ENCODE assay signal across 17 cellular contexts in the genomic region with DNA sequence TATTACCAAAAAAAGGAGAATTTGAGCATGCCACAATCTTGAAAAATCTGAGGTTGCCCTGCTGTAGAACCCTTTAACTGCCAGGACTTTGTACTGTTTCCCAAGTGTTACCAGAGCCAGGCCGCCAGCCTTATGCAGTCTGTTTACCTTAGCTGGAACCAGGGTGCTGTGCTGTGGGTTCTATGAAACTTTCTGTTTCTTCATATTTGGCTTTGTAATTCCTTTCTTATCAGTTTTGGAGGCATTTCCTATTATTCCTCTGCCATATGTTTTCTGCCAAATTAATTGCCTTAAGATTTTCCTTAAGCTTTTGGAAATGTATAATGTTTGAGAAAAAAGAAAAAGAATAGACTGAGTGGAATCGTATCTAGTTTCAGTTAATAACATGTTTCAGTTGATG. TPM values are rescaled to one million over a fixed set of nuclear protein-coding genes. Genes with fewer than 3 reads are reported as not detected.
DNase-seq lines count a peak whose midpoint lies in the region; ATAC-seq, FAIRE-seq and TF ChIP-seq lines count a peak whose summit lies in the region.
"Had no signal": no experiment of that assay in that cellular context is flagged by ENCODE, and none has a peak within 500 bp of the region (broad histone marks: within the 10 kb centered on the region; RNA-seq: fewer than 3 reads in every experiment).

No MANE protein-coding gene starts in this region.

- H3F3A ChIP-seq in GM23248 (ENCODE audit: insufficient read depth) (peaks cover 19% of the 10 kb centered on the region), PC-9 (ENCODE audit: insufficient read depth, low read depth) (peaks cover 9% of the 10 kb centered on the region; the same call in 1 of the 2 replicates)

- H3K4me1 ChIP-seq in GM23248 (ENCODE audit: insufficient read depth), result peaks cover 33% of the 10 kb centered on the region
- H3K4me1 ChIP-seq in PC-9 (replicated peaks; ENCODE audit: insufficient read depth), result peaks cover 28% of the 10 kb centered on the region
- H3K4me1 ChIP-seq in hepatocyte (ENCODE audit: insufficient read depth), result peaks cover 37% of the 10 kb centered on the region
- H3K4me1 ChIP-seq in rectal smooth muscle tissue (ENCODE audit: control insufficient read depth, insufficient read depth, low read length), result peaks cover 34% of the 10 kb centered on the region

- H2AFZ ChIP-seq in GM23248 (no peak overlapping the region), PC-9 (no peak overlapping the region), hepatocyte (no peak overlapping the region)

- peaks cover 7% of the 10 kb centered on the region for H3K27me3 Mint-ChIP-seq in T-helper 2 cell treated with Interferon-gamma antibody and Interleukin-4, amounts not matched to agents 5 μg/mL and 100 μg/mL, for 36 hours (ENCODE audit: low read depth)

- ATAC-seq in HG03442 (IDR thresholded peaks at IDR 0.05; ENCODE audit: unreplicated experiment) (no peak), HG02642 (IDR thresholded peaks at IDR 0.05; ENCODE audit: poor library complexity, unreplicated experiment) (no peak)
- ATAC-seq: activated CD4-positive, alpha-beta T cell treated with anti-CD3 and anti-CD28 coated beads for 36 hours; K562; T-helper 17 cell had no signal

- H3K4me3 ChIP-seq in GM23248, result peak overlapping the region; percentile 84
- H3K4me3 ChIP-seq in PC-9, result no peak overlapping the region
- peak overlapping the region; percentile 77 for H3K4me3 ChIP-seq in hepatocyte
- H3K4me3 ChIP-seq in rectal smooth muscle tissue (ENCODE audit: low read length), result peak overlapping the region; percentile 82
- H3K4me3 ChIP-seq: K562 had no signal

- H3K79me2 ChIP-seq in GM23248 (ENCODE audit: insufficient read depth), result peaks cover 64% of the 10 kb centered on the region
- peaks cover 16% of the 10 kb centered on the region for H3K79me2 ChIP-seq in PC-9 (ENCODE audit: low read depth)
- peaks cover 67% of the 10 kb centered on the region for H3K79me2 ChIP-seq in hepatocyte

- POLR2A ChIA-PET in PC-9 (lab: Charles Lee; ENCODE audit: unreplicated experiment), result interaction anchor here (0.6 kb wide), 2 partner anchors 146 to 264 kb away, joined by 7 to 8 read pairs; no protein-coding TSS in a partner anchor

- H3K9ac ChIP-seq in GM23248 (no peak overlapping the region), rectal smooth muscle tissue (ENCODE audit: low read length) (no peak overlapping the region)
- H3K9ac ChIP-seq: BLaER1 treated with 17β-estradiol and CSF1 and Interleukin-3, amounts not matched to agents 10 nM and 100 nM had no signal

- H3K27ac ChIP-seq in GM23248 (no peak overlapping the region), PC-9 (no peak overlapping the region), hepatocyte (peak overlapping the region; percentile 68), rectal smooth muscle tissue (ENCODE audit: low read depth, low read length) (no peak overlapping the region)
- H3K27ac ChIP-seq: BLaER1 treated with 17β-estradiol and CSF1 and Interleukin-3, amounts not matched to agents 10 nM and 100 nM had no signal

- H3K36me3 ChIP-seq in GM23248 (ENCODE audit: low read depth) (no peaks in the 10 kb centered on the region), PC-9 (ENCODE audit: low read depth) (no peaks in the 10 kb centered on the region), hepatocyte (replicated peaks; ENCODE audit: insufficient read depth, low read depth) (no peaks in the 10 kb centered on the region), rectal smooth muscle tissue (ENCODE audit: control insufficient read depth, insufficient read depth, low read length) (no peaks in the 10 kb centered on the region)

- H3K9me3 Mint-ChIP-seq in T-helper 2 cell treated with Interferon-gamma antibody and Interleukin-4, amounts not matched to agents 5 μg/mL and 100 μg/mL, for 36 hours, result no peaks in the 10 kb centered on the region

- H3K9me3 ChIP-seq in GM23248 (ENCODE audit: low read depth) (no peaks in the 10 kb centered on the region), PC-9 (ENCODE audit: insufficient read depth, low read depth) (no peaks in the 10 kb centered on the region), hepatocyte (ENCODE audit: low read depth) (no peaks in the 10 kb centered on the region)
- H3K9me3 ChIP-seq: BLaER1 treated with 17β-estradiol and CSF1 and Interleukin-3, amounts not matched to agents 10 nM and 100 nM had no signal

- H4K20me1 ChIP-seq in GM23248 (ENCODE audit: insufficient read depth) (no peaks in the 10 kb centered on the region), PC-9 (ENCODE audit: insufficient read depth) (no peaks in the 10 kb centered on the region), hepatocyte (ENCODE audit: insufficient read depth, poor library complexity, severe bottlenecking) (peaks cover 16% of the 10 kb centered on the region)

- H3K4me2 ChIP-seq in GM23248 (ENCODE audit: unreplicated experiment), result peak overlapping the region; percentile 89
- H3K4me2 ChIP-seq in PC-9, result 0 out of 2 replicates have a peak overlapping the region, but pooled peaks have one; percentile 91
- peak overlapping the region; percentile 95 for H3K4me2 ChIP-seq in hepatocyte

- peaks cover 22% of the 10 kb centered on the region for H3K4me1 Mint-ChIP-seq in T-helper 2 cell treated with Interferon-gamma antibody and Interleukin-4, amounts not matched to agents 5 μg/mL and 100 μg/mL, for 36 hours (ENCODE audit: low read depth)

- in situ Hi-C loops in GM23248 (cut with MboI), result loop anchor here (10.0 kb wide), 2 partner anchors 249 to 329 kb away; no protein-coding TSS in a partner anchor

- H3K9me2 ChIP-seq in GM23248 (ENCODE audit: insufficient read depth) (no peaks in the 10 kb centered on the region), PC-9 (ENCODE audit: insufficient read depth) (no peaks in the 10 kb centered on the region), hepatocyte (replicated peaks; ENCODE audit: insufficient read depth) (no peaks in the 10 kb centered on the region)

- intact Hi-C loops in PC-9 (cut with micrococcal nuclease; ENCODE audit: unreplicated experiment), result loop anchor here (5.0 kb wide), 2 partner anchors 51 to 341 kb away; no protein-coding TSS in a partner anchor

- no peaks in the 10 kb centered on the region for H3K36me3 Mint-ChIP-seq in T-helper 2 cell treated with Interferon-gamma antibody and Interleukin-4, amounts not matched to agents 5 μg/mL and 100 μg/mL, for 36 hours (ENCODE audit: low read depth)

- H3K27me3 ChIP-seq in GM23248 (replicated peaks; ENCODE audit: insufficient read depth) (no peaks in the 10 kb centered on the region), PC-9 (ENCODE audit: insufficient read depth, low read depth) (no peaks in the 10 kb centered on the region), hepatocyte (no peaks in the 10 kb centered on the region), rectal smooth muscle tissue (ENCODE audit: control insufficient read depth, insufficient read depth, low read length) (peaks cover 4% of the 10 kb centered on the region)

- TF ChIP-seq POLR2A in GM12892 (IDR thresholded peaks at IDR 0.05; ENCODE audit: low read depth, low read length), result no peak

- WGBS in GM23248 (ENCODE audit: low coverage in 1 of 2, low lambda C conversion rate in 2 of 2, missing lambda C conversion rate in 2 of 2), 2 experiments, result 92 to 96% methylated on average over 2 of the region's 2 CpGs
- 21% methylated on average over 2 of the region's 2 CpGs for WGBS in hepatocyte (ENCODE audit: low lambda C conversion rate, missing lambda C conversion rate)

- no peak overlapping the region for H3K4me3 Mint-ChIP-seq in T-helper 2 cell treated with Interferon-gamma antibody and Interleukin-4, amounts not matched to agents 5 μg/mL and 100 μg/mL, for 36 hours
- H3K4me3 Mint-ChIP-seq: activated CD4-positive, alpha-beta T cell treated with anti-CD3 and anti-CD28 coated beads for 36 hours; T-helper 17 cell had no signal

- TF ChIP-seq CTCF in PC-9 (conservative IDR thresholded peaks at IDR 0.05) (no peak), hepatocyte (IDR thresholded peaks at IDR 0.05; ENCODE audit: poor library complexity) (no peak)

- H3K27ac Mint-ChIP-seq in T-helper 2 cell treated with Interferon-gamma antibody and Interleukin-4, amounts not matched to agents 5 μg/mL and 100 μg/mL, for 36 hours, result no peak overlapping the region
- H3K27ac Mint-ChIP-seq: activated CD4-positive, alpha-beta T cell treated with anti-CD3 and anti-CD28 coated beads for 36 hours; T-helper 17 cell had no signal

- DNase-seq in GM23248, result no peak
- no peak for DNase-seq in PC-9
- DNase-seq in hepatocyte (ENCODE audit: low spot score), result peak; percentile 53
- DNase-seq in GM12892 (ENCODE audit: insufficient read length), result no peak
- no peak for DNase-seq in T-helper 2 cell treated with Interferon-gamma antibody and Interleukin-4, amounts not matched to agents 5 μg/mL and 100 μg/mL, for 36 hours (ENCODE audit: low spot score)
- DNase-seq: activated CD4-positive, alpha-beta T cell treated with anti-CD3 and anti-CD28 coated beads for 36 hours; EL; NCI-H524; stimulated activated naive CD4-positive, alpha-beta T cell treated with Interleukin-2 at 50 U/mL for 16 hours; T-helper 17 cell had no signal

- CTCF ChIA-PET in PC-9 (lab: Charles Lee), result interaction anchor here (0.6 kb wide), 1 partner anchor 1443 kb away, joined by 3 read pairs; no protein-coding TSS in a partner anchor

- no TSS peak for BruUV-seq in PC-9 (replicated peaks; lab: Mats Ljungman, UMichigan)

- FAIRE-seq in GM12892 (lab: Jason Lieb, UNC), result no peak
- FAIRE-seq: endometrium, GM19239, K562 had no signal

RNA-seq across cellular contexts. Expression of a gene that starts 2.1 kb away (rescaled TPM):
- total RNA-seq in GM23248 (2014; rRNA removed; shearing (Covaris generic)), result 15.8 and 16.9 TPM in 2 replicates
- 11.8 and 11.9 TPM in 2 replicates for polyA plus RNA-seq in GM23248 (2016; fragmentation: Nextera tagmentation; extraction: Ambion mirVana)
- total RNA-seq in PC-9 (2021), result 19.4 and 23.3 TPM in 2 replicates
- total RNA-seq in hepatocyte, result 46.1 and 48.6 TPM in 2 replicates
- polyA plus RNA-seq in hepatocyte, result 13.2 and 21.4 TPM in 2 replicates
- 0.08 TPM for polyA plus RNA-seq in GM12892 (2012; ENCODE audit: missing spikeins)
